Comparison of ENCODE assay signal across 14 cellular contexts in the genomic region with DNA sequence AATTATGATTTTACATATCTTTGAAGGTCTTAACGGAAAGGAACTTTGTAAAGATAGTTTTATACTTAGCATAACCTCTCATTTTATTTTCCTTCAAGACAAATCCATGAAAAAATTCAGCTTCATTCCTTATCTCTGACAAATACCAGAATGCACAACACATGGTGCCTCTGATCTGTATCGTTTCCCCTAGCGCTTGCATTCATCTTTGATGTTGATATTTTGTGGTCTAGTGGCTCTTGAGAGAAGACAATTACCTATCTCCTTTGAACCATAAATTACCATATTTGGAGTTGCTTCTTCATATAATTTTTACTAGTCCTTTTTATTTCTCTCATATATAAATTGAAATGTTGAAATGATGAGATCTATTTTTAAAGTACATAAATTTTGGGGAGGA.
"Had no signal": no experiment of that assay in that cellular context is flagged by ENCODE, and none has a peak within 500 bp of the region (broad histone marks: within the 10 kb centered on the region; RNA-seq: fewer than 3 reads in every experiment).

No MANE protein-coding gene starts in this region.

- FAIRE-seq: TTC549 had no signal

- H3K4me3 ChIP-seq: dorsolateral prefrontal cortex, esophagus muscularis mucosa, sigmoid colon, upper lobe of left lung had no signal

- DNase-seq: activated B cell treated with CpG ODN at 0.5 μM for 24 hours; activated CD4-positive, alpha-beta T cell treated with anti-CD3 and anti-CD28 coated beads, Interleukin-2, amount 10 ng/mL, durations not matched to agents 24 days and 14 days; activated effector memory CD4-positive, alpha-beta T cell treated with anti-CD3 and anti-CD28 coated beads, Interleukin-2, amount 50 U/mL, for 16 hours; activated T-cell treated with anti-CD3 and anti-CD28 coated beads, Interleukin-2, amount 50 U/mL, for 1 hour; amygdala; dorsolateral prefrontal cortex; foreskin keratinocyte; nephron progenitor cell; sigmoid colon; stimulated activated CD4-positive, alpha-beta T cell treated with anti-CD3 and anti-CD28 coated beads, Interleukin-2, amount 100 ng/mL, for 48 hours; stimulated activated naive CD4-positive, alpha-beta T cell treated with Interleukin-2 at 50 U/mL for 16 hours; upper lobe of left lung had no signal

- H3K27ac ChIP-seq: dorsolateral prefrontal cortex, esophagus muscularis mucosa, foreskin keratinocyte, upper lobe of left lung had no signal

- H3K36me3 ChIP-seq: esophagus muscularis mucosa, sigmoid colon, upper lobe of left lung had no signal

- H3K4me1 ChIP-seq: foreskin keratinocyte, upper lobe of left lung had no signal

- H3K27me3 ChIP-seq: dorsolateral prefrontal cortex, esophagus muscularis mucosa, foreskin keratinocyte, sigmoid colon, upper lobe of left lung had no signal

- H3K9me3 ChIP-seq: esophagus muscularis mucosa, sigmoid colon, upper lobe of left lung had no signal
